9 cellular contexts compared by ENCODE assay signal in the genomic region with DNA sequence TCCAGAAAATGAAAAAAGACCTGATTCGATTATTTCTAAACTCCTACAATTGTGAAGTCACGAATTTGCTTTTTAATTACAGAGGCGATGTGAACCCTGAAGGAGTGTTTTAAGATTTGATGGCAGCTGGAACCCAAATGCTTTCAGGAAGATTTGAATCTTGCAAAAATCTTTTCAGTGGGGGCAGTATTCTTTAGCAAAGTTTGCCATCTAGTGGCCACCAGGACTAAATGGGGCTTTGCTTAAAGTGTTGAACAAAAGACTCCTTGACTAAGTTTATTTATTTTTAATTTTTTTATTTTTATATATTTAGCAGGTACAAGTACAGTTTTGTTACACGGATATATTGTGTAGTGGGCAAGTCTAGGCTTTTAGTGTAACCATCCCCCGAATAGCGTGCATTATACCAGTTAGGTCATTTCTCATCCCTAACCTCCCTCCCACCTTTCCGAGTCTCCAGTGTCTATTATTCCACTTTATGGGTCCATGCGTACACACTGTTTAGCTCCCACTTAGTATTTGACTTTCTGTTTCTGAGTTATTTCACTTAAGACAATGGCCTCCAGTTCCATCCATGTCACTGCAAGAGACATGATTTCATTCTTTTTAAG.
DNase-seq lines count a peak whose midpoint lies in the region; ATAC-seq and TF ChIP-seq lines count a peak whose summit lies in the region.
"Had no signal": no experiment of that assay in that cellular context is flagged by ENCODE, and none has a peak within 500 bp of the region (broad histone marks: within the 10 kb centered on the region; RNA-seq: fewer than 3 reads in every experiment).

No MANE protein-coding gene starts in this region.

- H3K9me3 ChIP-seq in RWPE2 (ENCODE audit: severe bottlenecking): no peaks in the 10 kb centered on the region
- H3K9me3 ChIP-seq in stomach: peaks cover 0 to 6% (median 0%) of the 10 kb centered on the region in 4 donors

- H3K27ac ChIP-seq in RWPE2 (ENCODE audit: poor library complexity, severe bottlenecking) (no peak overlapping the region), stomach (no peak overlapping the region)
- H3K27ac ChIP-seq: HL-60 had no signal

- DNase-seq in AML-193 (lab: John Stamatoyannopoulos, UW): peak; percentile 14 to 22
- DNase-seq in GM20000 (ENCODE audit: low spot score): peak; percentile 21
- no peak for DNase-seq in RWPE2 (ENCODE audit: low spot score)
- peak; percentile 18 for DNase-seq in foreskin melanocyte
- no peak for DNase-seq in stomach
- DNase-seq in activated CD8-positive, alpha-beta memory T cell treated with anti-CD3 and anti-CD28 coated beads for 24 hours: no peak
- no peak for DNase-seq in activated gamma-delta T cell (lab: John Stamatoyannopoulos, UW)
- DNase-seq in effector CD4-positive, alpha-beta T cell: no peak

- peak; percentile 46; the same call in 1 of the 3 replicates for ATAC-seq in RWPE2 (ENCODE audit: low read depth)

- no peaks in the 10 kb centered on the region for H3K27me3 ChIP-seq in RWPE2 (ENCODE audit: insufficient read depth, poor library complexity, severe bottlenecking)
- no peaks in the 10 kb centered on the region for H3K27me3 ChIP-seq in stomach

- TF ChIP-seq EP300 in stomach (IDR thresholded peaks at IDR 0.05): no peak

- H3K4me3 ChIP-seq in RWPE2 (ENCODE audit: severe bottlenecking): no peak overlapping the region
- H3K4me3 ChIP-seq in stomach: no peak overlapping the region

- H3K36me3 ChIP-seq in RWPE2 (ENCODE audit: low read depth): no peaks in the 10 kb centered on the region
- no peaks in the 10 kb centered on the region for H3K36me3 ChIP-seq in stomach

- peak; percentile 18 for TF ChIP-seq CTCF in GM20000 (IDR thresholded peaks at IDR 0.05; ENCODE audit: extremely low read depth, missing control alignments)
- peak; percentile 79 for TF ChIP-seq CTCF in RWPE2 (IDR thresholded peaks at IDR 0.05; ENCODE audit: poor library complexity, severe bottlenecking)
- peak in 4 of 7 experiments; percentile 8 to 53 (median 42) for TF ChIP-seq CTCF in stomach (IDR thresholded peaks at IDR 0.05)

- no peak for TF ChIP-seq POLR2A in stomach (IDR thresholded peaks at IDR 0.05)

- intact Hi-C loops in stomach (cut with DNase I; ENCODE audit: low total_unique reads): no loop called here

- WGBS in stomach, 5 donors: 52 to 59% (median 54%) methylated on average over 8 of the region's 8 CpGs

- no peaks in the 10 kb centered on the region for H3K4me1 ChIP-seq in RWPE2 (ENCODE audit: insufficient read depth, poor library complexity, severe bottlenecking)
- peaks cover 0 to 7% (median 0%) of the 10 kb centered on the region in 4 donors for H3K4me1 ChIP-seq in stomach

Comparison
In these comparisons a context has a peak if more than half of its experiments do, and no peak if none do; other contexts are left out.
1. DNase-seq: peak in AML-193 (2 of 2), GM20000 (single experiment) and foreskin melanocyte (single experiment); none in RWPE2 (single experiment), stomach (single experiment), activated CD8-positive, alpha-beta memory T cell treated with anti-CD3 and anti-CD28 coated beads for 24 hours (single experiment), activated gamma-delta T cell (single experiment) and effector CD4-positive, alpha-beta T cell (single experiment).
2. CTCF ChIP-seq: peak in every context shown above with its lines; median percentile 79 in RWPE2; 42 in stomach; 18 in GM20000.